ENCODE assay signal across 9 cellular contexts in the genomic region with DNA sequence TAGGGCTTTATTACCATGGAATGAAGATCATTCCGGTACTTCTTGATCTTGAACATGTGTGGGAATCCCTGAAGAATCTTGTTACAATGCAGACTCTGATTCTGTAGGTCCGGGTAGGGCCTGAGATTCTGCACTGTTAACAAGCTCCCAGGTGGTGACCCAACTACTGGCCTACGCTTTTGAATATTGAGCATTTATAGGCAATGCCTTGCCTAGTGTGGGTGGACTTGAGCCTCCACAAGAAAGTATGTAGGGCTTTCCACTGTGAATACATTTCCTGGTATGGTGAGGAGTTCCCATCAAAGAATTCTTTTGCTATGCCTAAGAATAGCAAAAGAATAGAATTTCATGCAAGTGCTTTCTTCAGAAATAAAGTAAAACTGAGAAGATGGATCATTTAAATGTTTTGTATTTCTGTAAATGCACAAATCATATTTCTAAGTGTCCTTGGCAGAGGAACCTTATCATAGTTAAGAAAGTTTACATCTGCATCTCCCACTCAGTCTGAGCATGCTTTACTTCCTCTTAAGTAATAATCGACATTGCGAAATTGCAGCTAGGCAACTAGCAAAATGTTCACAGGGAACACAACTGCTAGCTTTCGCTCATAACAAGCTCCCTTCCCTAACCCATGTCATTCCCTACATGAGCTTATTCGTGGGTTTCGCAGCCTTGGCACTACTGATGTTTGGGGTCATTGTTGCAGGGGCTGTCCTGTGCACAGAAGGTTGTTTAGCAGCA.
A peak's percentile ranks its signal among the peaks of the same experiment; 100 is the strongest.
DNase-seq lines count a peak whose midpoint lies in the region; ATAC-seq, FAIRE-seq and TF ChIP-seq lines count a peak whose summit lies in the region.
"Had no signal": no experiment of that assay in that cellular context is flagged by ENCODE, and none has a peak within 500 bp of the region (broad histone marks: within the 10 kb centered on the region; RNA-seq: fewer than 3 reads in every experiment).

No MANE protein-coding gene starts in this region.

- no peak overlapping the region for H2AFZ ChIP-seq in astrocyte (ENCODE audit: low read depth, low read length)

- peaks cover 40% of the 10 kb centered on the region for H3K4me1 ChIP-seq in astrocyte (ENCODE audit: insufficient read depth, low read length)
- H3K4me1 ChIP-seq in urinary bladder (ENCODE audit: insufficient read depth) = peaks cover 2% of the 10 kb centered on the region

- ATAC-seq in GM18858 (IDR thresholded peaks at IDR 0.05; ENCODE audit: unreplicated experiment) (no peak), HG02763 (IDR thresholded peaks at IDR 0.05; ENCODE audit: unreplicated experiment) (no peak)
- ATAC-seq: stimulated activated memory B cell treated with anti-CD40 and anti-IgM and Interleukin-4, amounts not matched to agents 10 μg/mL and 1 μg/mL and 100 μg/mL, for 72 hours had no signal

- no peaks in the 10 kb centered on the region for H4K20me1 ChIP-seq in astrocyte (ENCODE audit: insufficient read depth, low read length)

- H3K27me3 Mint-ChIP-seq in astrocyte (ENCODE audit: low read depth, unreplicated experiment) = no peaks in the 10 kb centered on the region
- H3K27me3 Mint-ChIP-seq: stimulated activated memory B cell treated with anti-CD40 and anti-IgM and Interleukin-4, amounts not matched to agents 10 μg/mL and 1 μg/mL and 100 μg/mL, for 72 hours had no signal

- DNase-seq in astrocyte (ENCODE audit: low read depth) (peak; percentile 87), kidney epithelial cell (ENCODE audit: low read depth) (peak; percentile 48), DMS114 treated with DMSO at 0.1 percent for 48 hours (lab: John Stamatoyannopoulos, UW; ENCODE audit: unreplicated experiment) (no peak)

- no peak for TF ChIP-seq EP300 in Ishikawa (IDR thresholded peaks at IDR 0.05; ENCODE audit: borderline replicate concordance)

- peak overlapping the region; percentile 99 for H3K27ac Mint-ChIP-seq in astrocyte (ENCODE audit: unreplicated experiment)
- H3K27ac Mint-ChIP-seq: activated T-helper 2 cell treated with anti-CD3 and anti-CD28 coated beads, Interferon-gamma antibody, Interleukin-2, Interleukin-4, amounts not matched to agents 10 μg/mL and 5 μg/mL and 100 μg/mL, durations not matched to agents 14 hours and 24 hours and 36 hours; stimulated activated memory B cell treated with anti-CD40 and anti-IgM and Interleukin-4, amounts not matched to agents 10 μg/mL and 1 μg/mL and 100 μg/mL, for 72 hours had no signal

- no peaks in the 10 kb centered on the region for H3K9me3 Mint-ChIP-seq in astrocyte (ENCODE audit: unreplicated experiment)
- H3K9me3 Mint-ChIP-seq: activated T-helper 2 cell treated with anti-CD3 and anti-CD28 coated beads, Interferon-gamma antibody, Interleukin-2, Interleukin-4, amounts not matched to agents 10 μg/mL and 5 μg/mL and 100 μg/mL, durations not matched to agents 14 hours and 24 hours and 36 hours; stimulated activated memory B cell treated with anti-CD40 and anti-IgM and Interleukin-4, amounts not matched to agents 10 μg/mL and 1 μg/mL and 100 μg/mL, for 72 hours had no signal

- TF ChIP-seq RAD21 in Ishikawa (IDR thresholded peaks at IDR 0.05; ENCODE audit: low read depth) = no peak

- H3K36me3 ChIP-seq in astrocyte (ENCODE audit: insufficient read depth, low read length) (no peaks in the 10 kb centered on the region), kidney epithelial cell (ENCODE audit: control insufficient read depth, insufficient read depth, low read length) (no peaks in the 10 kb centered on the region), urinary bladder (ENCODE audit: insufficient read depth) (no peaks in the 10 kb centered on the region)

- peak overlapping the region; percentile 29 for H3K4me2 ChIP-seq in astrocyte (ENCODE audit: low read length)

- peak overlapping the region; percentile 99 for H3K27ac ChIP-seq in astrocyte (ENCODE audit: low read depth, low read length)
- peak overlapping the region; percentile 69 for H3K27ac ChIP-seq in urinary bladder (ENCODE audit: low read depth)

- peak overlapping the region; percentile 59 for H3K9ac ChIP-seq in astrocyte (ENCODE audit: low read length)

- no peak overlapping the region for H3K4me3 Mint-ChIP-seq in astrocyte (ENCODE audit: unreplicated experiment)
- H3K4me3 Mint-ChIP-seq: stimulated activated memory B cell treated with anti-CD40 and anti-IgM and Interleukin-4, amounts not matched to agents 10 μg/mL and 1 μg/mL and 100 μg/mL, for 72 hours had no signal

- TF ChIP-seq CTCF in astrocyte (IDR thresholded peaks at IDR 0.05; ENCODE audit: insufficient read depth, low read depth, low read length) (no peak), kidney epithelial cell (IDR thresholded peaks at IDR 0.05; ENCODE audit: insufficient read depth, low read length, poor library complexity, severe bottlenecking) (no peak)

- H3K9me3 ChIP-seq in astrocyte (ENCODE audit: insufficient read depth, low read depth, low read length) = no peaks in the 10 kb centered on the region

- WGBS in urinary bladder = 47% methylated on average over 8 of the region's 8 CpGs

- FAIRE-seq in astrocyte (lab: Jason Lieb, UNC) = no peak

- H3K79me2 ChIP-seq in astrocyte (ENCODE audit: insufficient read depth, low read length) = no peaks in the 10 kb centered on the region

- H3K36me3 Mint-ChIP-seq in astrocyte (ENCODE audit: low read depth, unreplicated experiment) = no peaks in the 10 kb centered on the region
- H3K36me3 Mint-ChIP-seq: stimulated activated memory B cell treated with anti-CD40 and anti-IgM and Interleukin-4, amounts not matched to agents 10 μg/mL and 1 μg/mL and 100 μg/mL, for 72 hours had no signal

- H3K4me3 ChIP-seq in astrocyte (ENCODE audit: insufficient read depth, low read depth, low read length) = no peak overlapping the region
- H3K4me3 ChIP-seq in kidney epithelial cell (ENCODE audit: low read depth, low read length) = no peak overlapping the region
- no peak overlapping the region for H3K4me3 ChIP-seq in urinary bladder (ENCODE audit: low read depth, low read length)

- no peaks in the 10 kb centered on the region for H3K27me3 ChIP-seq in astrocyte (ENCODE audit: insufficient read depth, low read length)
- H3K27me3 ChIP-seq in kidney epithelial cell (ENCODE audit: control insufficient read depth, insufficient read depth, low read length) = no peaks in the 10 kb centered on the region

- peaks cover 50% of the 10 kb centered on the region for H3K4me1 Mint-ChIP-seq in astrocyte (ENCODE audit: low read depth, unreplicated experiment)
- H3K4me1 Mint-ChIP-seq: stimulated activated memory B cell treated with anti-CD40 and anti-IgM and Interleukin-4, amounts not matched to agents 10 μg/mL and 1 μg/mL and 100 μg/mL, for 72 hours had no signal

TF ChIP-seq in Ishikawa, 13 proteins besides CTCF, POLR2A, EP300 and RAD21:
- TF ChIP-seq ZBTB7A (IDR thresholded peaks at IDR 0.05; ENCODE audit: low read depth) (no peak), CEBPB (IDR thresholded peaks at IDR 0.05) (peak; percentile 90)
